ENCODE assay signal across 8 cellular contexts in the genomic region with DNA sequence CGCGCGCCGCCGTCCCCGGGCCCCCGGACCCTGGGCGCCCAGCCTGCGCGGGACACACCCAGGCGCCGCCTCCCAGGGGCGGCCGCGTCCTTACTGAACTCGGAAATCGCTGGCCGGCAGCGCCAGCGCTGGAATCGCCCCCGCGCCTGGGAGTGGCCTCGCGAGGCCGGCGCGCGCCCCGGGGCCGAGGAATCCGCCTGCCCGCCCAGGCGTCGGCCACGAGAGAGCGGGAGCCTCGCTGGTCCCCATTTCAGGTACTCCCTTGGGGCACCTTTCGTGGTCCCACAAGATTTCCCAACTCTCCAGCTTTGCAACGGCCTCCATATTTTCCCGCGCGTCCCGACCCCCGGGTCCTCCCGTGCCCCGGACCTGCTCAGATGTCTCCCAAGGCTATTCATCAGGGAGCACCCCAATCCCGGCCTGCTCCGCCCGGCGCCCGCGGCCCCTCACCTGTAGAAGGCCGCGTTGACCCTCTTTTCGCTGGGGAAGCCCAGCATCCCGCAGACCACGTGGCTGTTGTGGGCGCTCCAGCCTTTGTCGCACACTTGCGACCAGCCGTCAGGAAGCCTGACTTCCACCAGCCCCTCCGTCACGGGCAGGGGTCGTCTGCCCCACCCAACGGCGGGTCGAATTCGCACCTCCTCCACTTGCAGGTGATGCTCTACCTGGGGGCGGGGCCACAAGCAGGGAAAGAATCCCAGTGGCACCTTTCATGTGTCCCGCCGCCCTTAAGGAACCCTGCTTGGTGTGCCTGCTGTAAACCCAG. TPM values are rescaled to one million over a fixed set of nuclear protein-coding genes. Genes with fewer than 3 reads are reported as not detected.
DNase-seq lines count a peak whose midpoint lies in the region; ATAC-seq and TF ChIP-seq lines count a peak whose summit lies in the region.

No MANE protein-coding gene starts in this region.

- H3K4me1 ChIP-seq in BE2C (no peaks in the 10 kb centered on the region), left ventricle myocardium inferior (peaks cover 45% of the 10 kb centered on the region), rectal smooth muscle tissue (ENCODE audit: control insufficient read depth, insufficient read depth, low read length) (peaks cover 2% of the 10 kb centered on the region)

- no peak overlapping the region for H3K27ac Mint-ChIP-seq in activated naive CD4-positive, alpha-beta T cell treated with anti-CD3 and anti-CD28 coated beads, Interleukin-2, amount 50 U/mL, for 72 hours

- peak; percentile 43 for DNase-seq in BE2C
- peak; percentile 55 for DNase-seq in NCI-H146 treated with DMSO at 0.1 percent for 48 hours (lab: John Stamatoyannopoulos, UW; ENCODE audit: unreplicated experiment)
- DNase-seq in activated naive CD4-positive, alpha-beta T cell treated with anti-CD3 and anti-CD28 coated beads, Interleukin-2, amount 50 U/mL, for 72 hours (ENCODE audit: low spot score in 2 of 2): peak; percentile 45 to 54
- peak; percentile 79 for DNase-seq in left ventricle myocardium inferior
- no peak for DNase-seq in NCI-H1436 treated with DMSO at 0.1 percent for 48 hours (lab: John Stamatoyannopoulos, UW)

- H3K27me3 ChIP-seq in BE2C (no peaks in the 10 kb centered on the region), left ventricle myocardium inferior (ENCODE audit: low read depth) (peaks cover 23% of the 10 kb centered on the region), rectal smooth muscle tissue (ENCODE audit: control insufficient read depth, insufficient read depth, low read length) (no peaks in the 10 kb centered on the region)

- H3K9me3 ChIP-seq in BE2C (no peaks in the 10 kb centered on the region), left ventricle myocardium inferior (replicated peaks) (no peaks in the 10 kb centered on the region)

- no peak overlapping the region for H3K9ac ChIP-seq in rectal smooth muscle tissue (ENCODE audit: low read length)

- no peaks in the 10 kb centered on the region for H3K9me3 Mint-ChIP-seq in activated naive CD4-positive, alpha-beta T cell treated with anti-CD3 and anti-CD28 coated beads, Interleukin-2, amount 50 U/mL, for 72 hours

- ATAC-seq in GM18505 (IDR thresholded peaks at IDR 0.05; ENCODE audit: unreplicated experiment) (no peak), HG03571 (IDR thresholded peaks at IDR 0.05; ENCODE audit: unreplicated experiment) (no peak)
- ATAC-seq in activated naive CD4-positive, alpha-beta T cell treated with anti-CD3 and anti-CD28 coated beads, Interleukin-2, amount 50 U/mL, for 72 hours: peak; percentile 70 to 74

- H3K4me3 ChIP-seq in BE2C (ENCODE audit: low read depth, low read length) (peak overlapping the region; percentile 46), left ventricle myocardium inferior (peak overlapping the region; percentile 71), rectal smooth muscle tissue (ENCODE audit: low read length) (peak overlapping the region; percentile 75)

- intact Hi-C loops in left ventricle myocardium inferior (cut with micrococcal nuclease): loop anchor here (10.0 kb wide), 1 partner anchor 64 kb away; a partner anchor contains a TSS

- peak overlapping the region; percentile 89 for H3K27ac ChIP-seq in left ventricle myocardium inferior (replicated peaks)
- H3K27ac ChIP-seq in rectal smooth muscle tissue (ENCODE audit: low read depth, low read length): peak overlapping the region; percentile 52

- peaks cover 0 to 12% of the 10 kb centered on the region in 2 donors for H3K36me3 Mint-ChIP-seq in activated naive CD4-positive, alpha-beta T cell treated with anti-CD3 and anti-CD28 coated beads, Interleukin-2, amount 50 U/mL, for 72 hours

- TF ChIP-seq POLR2A in GM18505 (IDR thresholded peaks at IDR 0.05; ENCODE audit: borderline replicate concordance, extremely low read depth, insufficient read depth, insufficient read length): peak; percentile 71

- TF ChIP-seq CTCF in BE2C (IDR thresholded peaks at IDR 0.05; ENCODE audit: low read depth, low read length) (no peak), left ventricle myocardium inferior (IDR thresholded peaks at IDR 0.05; ENCODE audit: borderline replicate concordance) (no peak)

- H3K36me3 ChIP-seq in BE2C (no peaks in the 10 kb centered on the region; the same call in 1 of the 2 replicates), left ventricle myocardium inferior (no peaks in the 10 kb centered on the region), rectal smooth muscle tissue (ENCODE audit: control insufficient read depth, insufficient read depth, low read length) (no peaks in the 10 kb centered on the region)

RNA-seq across cellular contexts. Expression of a gene that starts 4.6 kb away (rescaled TPM):
- 15.9 TPM for polyA plus RNA-seq in BE2C (2012; ENCODE audit: insufficient read depth, insufficient read length, low read depth)
- total RNA-seq in activated naive CD4-positive, alpha-beta T cell treated with anti-CD3 and anti-CD28 coated beads, Interleukin-2, amount 50 U/mL, for 72 hours: 1 to 10 TPM in 1 of 2 donors, under 1 TPM in 1; 0.20 to 1.5 TPM
- total RNA-seq in left ventricle myocardium inferior: 4.7 TPM

RNA-seq across cellular contexts. Expression of a gene that starts 5.4 kb away (rescaled TPM):
- polyA plus RNA-seq in BE2C (2012; ENCODE audit: insufficient read depth, insufficient read length, low read depth): 5.1 TPM
- 10 to 100 TPM; 23.6 to 25.6 TPM for total RNA-seq in activated naive CD4-positive, alpha-beta T cell treated with anti-CD3 and anti-CD28 coated beads, Interleukin-2, amount 50 U/mL, for 72 hours
- total RNA-seq in left ventricle myocardium inferior: 4.1 TPM

RNA-seq across cellular contexts. Expression of a gene that starts 19.4 kb away (rescaled TPM):
- polyA plus RNA-seq in BE2C (2012; ENCODE audit: insufficient read depth, insufficient read length, low read depth): 52.4 TPM
- total RNA-seq in activated naive CD4-positive, alpha-beta T cell treated with anti-CD3 and anti-CD28 coated beads, Interleukin-2, amount 50 U/mL, for 72 hours: 10 to 100 TPM; 57.5 to 84.4 TPM
- 26.6 TPM for total RNA-seq in left ventricle myocardium inferior

RNA-seq across cellular contexts. Expression of a gene that starts 19.6 kb away (rescaled TPM):
- polyA plus RNA-seq in BE2C (2012; ENCODE audit: insufficient read depth, insufficient read length, low read depth): 222 TPM
- total RNA-seq in activated naive CD4-positive, alpha-beta T cell treated with anti-CD3 and anti-CD28 coated beads, Interleukin-2, amount 50 U/mL, for 72 hours: 10 to 100 TPM; 42.3 to 97.1 TPM
- total RNA-seq in left ventricle myocardium inferior: 46.9 TPM

RNA-seq across cellular contexts. Expression of a gene that starts 23.1 kb away (rescaled TPM):
- 15.8 TPM for polyA plus RNA-seq in BE2C (2012; ENCODE audit: insufficient read depth, insufficient read length, low read depth)
- total RNA-seq in activated naive CD4-positive, alpha-beta T cell treated with anti-CD3 and anti-CD28 coated beads, Interleukin-2, amount 50 U/mL, for 72 hours: 1 to 10 TPM in 1 of 2 donors, under 1 TPM in 1; 0.29 to 2.3 TPM
- total RNA-seq in left ventricle myocardium inferior: 0.11 TPM

Comparison
In these comparisons a context has a peak if more than half of its experiments do, and no peak if none do; other contexts are left out.
1. ATAC-seq: peak in activated naive CD4-positive, alpha-beta T cell treated with anti-CD3 and anti-CD28 coated beads, Interleukin-2, amount 50 U/mL, for 72 hours (2 of 2); none in GM18505 (single experiment) and HG03571 (single experiment).
2. Peak in every context shown above with its lines, with median percentiles within 50 percentile points of each other: H3K4me3 ChIP-seq.